1 cellular context compared by ENCODE assay signal in the genomic region with DNA sequence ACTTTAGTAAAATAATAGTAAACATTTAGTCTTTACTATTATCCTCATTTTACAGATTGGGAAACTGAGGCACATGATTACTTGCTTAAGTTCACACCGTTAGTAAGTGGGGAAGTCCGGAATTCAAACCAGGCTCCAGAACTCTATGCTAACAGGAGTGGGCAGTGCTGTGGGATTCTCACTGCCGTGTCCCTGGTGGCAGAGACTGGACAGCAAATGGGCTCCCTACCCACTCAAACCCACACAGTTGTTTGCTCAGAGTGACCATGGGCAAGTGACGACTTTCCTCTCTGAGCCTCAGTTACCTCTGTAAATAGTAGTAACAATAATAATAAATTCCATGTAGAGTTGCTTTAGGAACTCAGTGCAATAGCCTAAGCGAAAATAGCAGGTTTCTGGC.
TF ChIP-seq lines count a peak whose summit lies in the region.

No MANE protein-coding gene starts in this region.

TF ChIP-seq in H1, 55 proteins besides CTCF, POLR2A, EP300 and RAD21:
- TF ChIP-seq, protein P1, sequence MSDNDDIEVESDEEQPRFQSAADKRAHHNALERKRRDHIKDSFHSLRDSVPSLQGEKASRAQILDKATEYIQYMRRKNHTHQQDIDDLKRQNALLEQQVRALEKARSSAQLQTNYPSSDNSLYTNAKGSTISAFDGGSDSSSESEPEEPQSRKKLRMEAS (IDR thresholded peaks at IDR 0.05): no peak
- TF ChIP-seq TAF7 (optimal IDR thresholded peaks at IDR 0.05; ENCODE audit: borderline replicate concordance, low read depth, low read length) (no peak), SRF (IDR thresholded peaks at IDR 0.05; ENCODE audit: low read depth, low read length) (no peak), BCL11A (IDR thresholded peaks at IDR 0.05; ENCODE audit: low read depth in 2 of 2, low read length in 2 of 2) (no peak), SP4 (IDR thresholded peaks at IDR 0.05; ENCODE audit: low read length) (no peak), CHD2 (IDR thresholded peaks at IDR 0.05; ENCODE audit: low read length) (no peak), TBP (IDR thresholded peaks at IDR 0.05; ENCODE audit: low read depth, low read length) (no peak), CBX8 (IDR thresholded peaks at IDR 0.05; ENCODE audit: borderline replicate concordance, low read depth, low read length) (no peak), CTBP2 (IDR thresholded peaks at IDR 0.05; ENCODE audit: borderline replicate concordance, insufficient read depth, insufficient read length, low read length) (no peak), RNF2 (IDR thresholded peaks at IDR 0.05; ENCODE audit: borderline replicate concordance, low read depth, low read length, missing control alignments, poor library complexity, severe bottlenecking) (no peak), CBX5 (IDR thresholded peaks at IDR 0.05; ENCODE audit: low read depth, low read length) (no peak), CREB1 (IDR thresholded peaks at IDR 0.05) (no peak), YY1 (IDR thresholded peaks at IDR 0.05; ENCODE audit: low read depth, low read length) (no peak), CHD1 (IDR thresholded peaks at IDR 0.05; ENCODE audit: low read depth, low read length) (no peak)
- TF ChIP-seq, protein P2, sequence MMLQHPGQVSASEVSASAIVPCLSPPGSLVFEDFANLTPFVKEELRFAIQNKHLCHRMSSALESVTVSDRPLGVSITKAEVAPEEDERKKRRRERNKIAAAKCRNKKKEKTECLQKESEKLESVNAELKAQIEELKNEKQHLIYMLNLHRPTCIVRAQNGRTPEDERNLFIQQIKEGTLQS (IDR thresholded peaks at IDR 0.05; ENCODE audit: insufficient read depth, low read depth, low read length): no peak
TF ChIP-seq in H1: peak in this region for 0.
